20 cellular contexts compared by ENCODE assay signal in genomic region chr7:102304668-102305067, GRCh38. TPM values are rescaled to one million over a fixed set of nuclear protein-coding genes. Genes with fewer than 3 reads are reported as not detected.
DNase-seq lines count a peak whose midpoint lies in the region; ATAC-seq lines count a peak whose summit lies in the region.
"Had no signal": no experiment of that assay in that cellular context is flagged by ENCODE, and none has a peak within 500 bp of the region (broad histone marks: within the 10 kb centered on the region; RNA-seq: fewer than 3 reads in every experiment).

No MANE protein-coding gene starts in this region.

- no peaks in the 10 kb centered on the region for H3K27me3 Mint-ChIP-seq in central memory CD8-positive, alpha-beta T cell
- no peaks in the 10 kb centered on the region for H3K27me3 Mint-ChIP-seq in naive B cell
- no peaks in the 10 kb centered on the region for H3K27me3 Mint-ChIP-seq in activated naive CD8-positive, alpha-beta T cell treated with anti-CD3 and anti-CD28 coated beads, Interleukin-2, amount 50 U/mL, for 24 hours
- H3K27me3 Mint-ChIP-seq: activated CD8-positive, alpha-beta T cell treated with anti-CD3 and anti-CD28 coated beads for 36 hours; activated naive CD8-positive, alpha-beta T cell treated with anti-CD3 and anti-CD28 coated beads for 36 hours; CD4-positive, CD25-positive, alpha-beta regulatory T cell had no signal

- H3K27me3 ChIP-seq in BLaER1 (no peaks in the 10 kb centered on the region), NT2/D1 (ENCODE audit: insufficient read depth, insufficient read length) (no peaks in the 10 kb centered on the region)
- H3K27me3 ChIP-seq: breast epithelium had no signal

- no peaks in the 10 kb centered on the region for H3K9me3 Mint-ChIP-seq in central memory CD8-positive, alpha-beta T cell
- H3K9me3 Mint-ChIP-seq in naive B cell = no peaks in the 10 kb centered on the region
- H3K9me3 Mint-ChIP-seq in activated naive CD8-positive, alpha-beta T cell treated with anti-CD3 and anti-CD28 coated beads, Interleukin-2, amount 50 U/mL, for 24 hours = no peaks in the 10 kb centered on the region
- H3K9me3 Mint-ChIP-seq: activated CD8-positive, alpha-beta T cell treated with anti-CD3 and anti-CD28 coated beads for 36 hours; activated naive CD8-positive, alpha-beta T cell treated with anti-CD3 and anti-CD28 coated beads for 36 hours; activated T-cell treated with anti-CD3 and anti-CD28 coated beads, Interleukin-2, amount 50 U/mL, for 4 hours; CD4-positive, CD25-positive, alpha-beta regulatory T cell; immature natural killer cell; natural killer cell; T-helper 1 cell treated with Interleukin-12 subunit alpha and Interleukin-12 subunit beta and Interleukin-4 antibody, amounts not matched to agents 30 μg/mL and 1 μg/mL, for 36 hours had no signal

- H3K4me1 Mint-ChIP-seq in central memory CD8-positive, alpha-beta T cell = peaks cover 28% of the 10 kb centered on the region
- H3K4me1 Mint-ChIP-seq in naive B cell = peaks cover 34 to 81% (median 77%) of the 10 kb centered on the region in 3 donors
- peaks cover 17% of the 10 kb centered on the region for H3K4me1 Mint-ChIP-seq in activated naive CD8-positive, alpha-beta T cell treated with anti-CD3 and anti-CD28 coated beads, Interleukin-2, amount 50 U/mL, for 24 hours

- no peak overlapping the region for H3K4me3 Mint-ChIP-seq in central memory CD8-positive, alpha-beta T cell
- peak overlapping the region; percentile 23 to 81 (median 60) for H3K4me3 Mint-ChIP-seq in naive B cell
- no peak overlapping the region for H3K4me3 Mint-ChIP-seq in activated naive CD8-positive, alpha-beta T cell treated with anti-CD3 and anti-CD28 coated beads, Interleukin-2, amount 50 U/mL, for 24 hours
- H3K4me3 Mint-ChIP-seq: activated CD8-positive, alpha-beta T cell treated with anti-CD3 and anti-CD28 coated beads for 36 hours; activated naive CD8-positive, alpha-beta T cell treated with anti-CD3 and anti-CD28 coated beads for 36 hours; activated T-cell treated with anti-CD3 and anti-CD28 coated beads, Interleukin-2, amount 50 U/mL, for 4 hours; CD4-positive, CD25-positive, alpha-beta regulatory T cell; natural killer cell; T-helper 1 cell treated with Interleukin-12 subunit alpha and Interleukin-12 subunit beta and Interleukin-4 antibody, amounts not matched to agents 30 μg/mL and 1 μg/mL, for 36 hours had no signal

- peak overlapping the region; percentile 69 for H3K27ac Mint-ChIP-seq in central memory CD8-positive, alpha-beta T cell (ENCODE audit: low read depth)
- peak overlapping the region in 5 of 6 donors; percentile 18 to 98 (median 76) for H3K27ac Mint-ChIP-seq in naive B cell
- H3K27ac Mint-ChIP-seq in activated naive CD8-positive, alpha-beta T cell treated with anti-CD3 and anti-CD28 coated beads, Interleukin-2, amount 50 U/mL, for 24 hours = no peak overlapping the region
- H3K27ac Mint-ChIP-seq: activated CD8-positive, alpha-beta T cell treated with anti-CD3 and anti-CD28 coated beads for 36 hours; activated naive CD8-positive, alpha-beta T cell treated with anti-CD3 and anti-CD28 coated beads for 36 hours; T-helper 1 cell treated with Interleukin-12 subunit alpha and Interleukin-12 subunit beta and Interleukin-4 antibody, amounts not matched to agents 30 μg/mL and 1 μg/mL, for 36 hours had no signal

- H3K9ac ChIP-seq in BLaER1 (peak overlapping the region; percentile 74), NT2/D1 (ENCODE audit: insufficient read length, low read depth) (peak overlapping the region; percentile 6)

- H3K4me2 ChIP-seq in BLaER1 = peak overlapping the region; percentile 94

- DNase-seq in NT2/D1 (ENCODE audit: low read depth, low spot score) (no peak), naive B cell (no peak), globus pallidus (ENCODE audit: low spot score) (no peak)
- no peak for DNase-seq in central memory CD8-positive, alpha-beta T cell (ENCODE audit: low spot score in 2 of 2)
- DNase-seq in activated naive CD8-positive, alpha-beta T cell treated with anti-CD3 and anti-CD28 coated beads, Interleukin-2, amount 50 U/mL, for 24 hours = no peak
- no peak for DNase-seq in stimulated activated CD8-positive, alpha-beta memory T cell treated with anti-CD3 and anti-CD28 coated beads, Interleukin-4, amount 100 ng/mL, for 48 hours
- DNase-seq: activated CD8-positive, alpha-beta T cell treated with anti-CD3 and anti-CD28 coated beads for 36 hours; activated naive CD8-positive, alpha-beta T cell treated with anti-CD3 and anti-CD28 coated beads for 36 hours; activated T-cell treated with anti-CD3 and anti-CD28 coated beads, Interleukin-2, amount 50 U/mL, for 4 hours; natural killer cell; posterior cingulate gyrus had no signal

- H3K4me3 ChIP-seq in BLaER1 (no peak overlapping the region), NT2/D1 (ENCODE audit: insufficient read length, low read depth) (no peak overlapping the region)
- H3K4me3 ChIP-seq: breast epithelium had no signal

- H3K36me3 Mint-ChIP-seq in central memory CD8-positive, alpha-beta T cell (ENCODE audit: insufficient read depth) = peaks cover 5% of the 10 kb centered on the region
- no peaks in the 10 kb centered on the region for H3K36me3 Mint-ChIP-seq in naive B cell
- H3K36me3 Mint-ChIP-seq in activated naive CD8-positive, alpha-beta T cell treated with anti-CD3 and anti-CD28 coated beads, Interleukin-2, amount 50 U/mL, for 24 hours (ENCODE audit: low read depth) = no peaks in the 10 kb centered on the region
- H3K36me3 Mint-ChIP-seq: activated naive CD8-positive, alpha-beta T cell treated with anti-CD3 and anti-CD28 coated beads for 36 hours; CD4-positive, CD25-positive, alpha-beta regulatory T cell; immature natural killer cell; natural killer cell had no signal

- H3K36me3 ChIP-seq in BLaER1 (peaks cover 44% of the 10 kb centered on the region), NT2/D1 (ENCODE audit: insufficient read depth, insufficient read length, low read length) (peaks cover 8% of the 10 kb centered on the region)
- H3K36me3 ChIP-seq: breast epithelium had no signal

- H4K20me1 ChIP-seq in BLaER1 = no peaks in the 10 kb centered on the region

- H3K4me1 ChIP-seq in BLaER1 (peaks cover 91% of the 10 kb centered on the region), NT2/D1 (ENCODE audit: insufficient read depth, insufficient read length) (peaks cover 32% of the 10 kb centered on the region)

- H3K9me3 ChIP-seq in BLaER1 (no peaks in the 10 kb centered on the region), NT2/D1 (ENCODE audit: insufficient read depth, low read length) (no peaks in the 10 kb centered on the region)
- H3K9me3 ChIP-seq: breast epithelium had no signal

- ATAC-seq in central memory CD8-positive, alpha-beta T cell (replicated peaks; ENCODE audit: extremely low read depth, poor library complexity, severe bottlenecking) = no peak
- ATAC-seq in naive B cell (ENCODE audit: low read depth in 2 of 2) (no peak), esophagus mucosa (no peak)
- no peak for ATAC-seq in activated naive CD8-positive, alpha-beta T cell treated with anti-CD3 and anti-CD28 coated beads, Interleukin-2, amount 50 U/mL, for 24 hours
- ATAC-seq: activated CD8-positive, alpha-beta T cell treated with anti-CD3 and anti-CD28 coated beads for 36 hours; activated T-cell treated with anti-CD3 and anti-CD28 coated beads, Interleukin-2, amount 50 U/mL, for 4 hours had no signal

- peak overlapping the region; percentile 93 for H3K27ac ChIP-seq in BLaER1
- H3K27ac ChIP-seq: VCaP had no signal

RNA-seq across cellular contexts. Expression of gene SH2B2, which starts 18.0 kb away (rescaled TPM):
- 10 to 100 TPM; 15.4 to 78.4 (median 27.2) TPM for polyA plus RNA-seq in naive B cell (ENCODE audit: low read depth in 6 of 6)
- total RNA-seq in esophagus mucosa = 1.1 TPM

RNA-seq across cellular contexts. Expression of gene SPDYE6, which starts 51.6 kb away (rescaled TPM):
- under 1 TPM in 3 of 6 donors, not detected in 3; 0.18 to 0.41 (median 0.20) TPM for polyA plus RNA-seq in naive B cell (ENCODE audit: low read depth in 6 of 6)
- not detected for total RNA-seq in esophagus mucosa
- total RNA-seq: activated CD8-positive, alpha-beta T cell treated with anti-CD3 and anti-CD28 coated beads for 36 hours; activated naive CD8-positive, alpha-beta T cell treated with anti-CD3 and anti-CD28 coated beads for 36 hours; activated T-cell treated with anti-CD3 and anti-CD28 coated beads, Interleukin-2, amount 50 U/mL, for 4 hours; CD4-positive, CD25-positive, alpha-beta regulatory T cell; lung microvascular endothelial cell; M059J; natural killer cell had no signal

Comparison
In these comparisons a context has a peak if more than half of its experiments do, and no peak if none do; other contexts are left out.
1. H3K4me3 Mint-ChIP-seq: peak in naive B cell (8 of 8); none in central memory CD8-positive, alpha-beta T cell (single experiment) and activated naive CD8-positive, alpha-beta T cell treated with anti-CD3 and anti-CD28 coated beads, Interleukin-2, amount 50 U/mL, for 24 hours (single experiment).